In the genomic region with DNA sequence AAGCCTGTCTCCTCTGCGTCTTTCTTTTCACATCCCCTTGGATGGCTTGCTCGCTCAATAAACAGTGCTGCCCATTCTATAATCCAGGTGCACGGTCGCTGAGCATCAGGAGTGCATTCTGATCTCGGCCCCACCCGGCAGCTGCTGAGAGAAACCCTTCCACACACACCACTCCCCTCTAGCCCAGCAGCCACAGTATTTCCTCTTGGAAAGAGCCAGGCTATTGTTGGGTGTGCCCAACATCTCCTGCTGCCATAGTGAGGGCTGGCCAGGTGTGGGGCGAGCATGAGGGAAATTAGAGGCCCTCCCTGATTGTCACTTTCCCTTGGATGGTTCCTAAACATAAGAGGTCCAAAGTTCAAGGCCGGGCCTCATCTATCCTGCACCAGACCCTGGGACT, we compare ENCODE assay signal across 19 cellular contexts. TPM values are rescaled to one million over a fixed set of nuclear protein-coding genes. Genes with fewer than 3 reads are reported as not detected.
DNase-seq lines count a peak whose midpoint lies in the region; ATAC-seq and TF ChIP-seq lines count a peak whose summit lies in the region.
"Had no signal": no experiment of that assay in that cellular context is flagged by ENCODE, and none has a peak within 500 bp of the region (broad histone marks: within the 10 kb centered on the region; RNA-seq: fewer than 3 reads in every experiment).

No MANE protein-coding gene starts in this region.

- peaks cover 4% of the 10 kb centered on the region for H3K27me3 Mint-ChIP-seq in endodermal cell (ENCODE audit: insufficient read depth)
- H3K27me3 Mint-ChIP-seq: CD4-positive, alpha-beta T cell had no signal

- ATAC-seq in body of pancreas (no peak), GM18868 (IDR thresholded peaks at IDR 0.05; ENCODE audit: unreplicated experiment) (no peak)

- H3K9me3 Mint-ChIP-seq in endodermal cell = no peaks in the 10 kb centered on the region
- H3K9me3 Mint-ChIP-seq: CD4-positive, alpha-beta T cell had no signal

- H3K36me3 Mint-ChIP-seq in endodermal cell (ENCODE audit: low read depth) = no peaks in the 10 kb centered on the region

- TF ChIP-seq POLR2A in body of pancreas (IDR thresholded peaks at IDR 0.05) (no peak), tibial nerve (IDR thresholded peaks at IDR 0.05) (no peak)

- no peak overlapping the region for H3K4me3 ChIP-seq in endodermal cell (ENCODE audit: low read length)
- H3K4me3 ChIP-seq in body of pancreas = no peak overlapping the region
- no peak overlapping the region for H3K4me3 ChIP-seq in tibial nerve
- H3K4me3 ChIP-seq: K562, PC-9, SJCRH30 had no signal

- H3K9ac ChIP-seq in endodermal cell (ENCODE audit: extremely low read depth, low read length, poor library complexity, severe bottlenecking) = no peak overlapping the region

- TF ChIP-seq CTCF in endodermal cell (conservative IDR thresholded peaks at IDR 0.05) = no peak
- no peak for TF ChIP-seq CTCF in body of pancreas (IDR thresholded peaks at IDR 0.05)
- no peak for TF ChIP-seq CTCF in tibial nerve (IDR thresholded peaks at IDR 0.05)

- peaks cover 3% of the 10 kb centered on the region for H3K4me1 Mint-ChIP-seq in endodermal cell

- H3K9me3 ChIP-seq in endodermal cell (ENCODE audit: control insufficient read depth, low read length) (no peaks in the 10 kb centered on the region), body of pancreas (no peaks in the 10 kb centered on the region), tibial nerve (no peaks in the 10 kb centered on the region)
- H3K9me3 ChIP-seq: SJCRH30 had no signal

- H3K27ac ChIP-seq in endodermal cell (ENCODE audit: low read depth, low read length) (no peak overlapping the region), body of pancreas (no peak overlapping the region), tibial nerve (no peak overlapping the region)
- H3K27ac ChIP-seq: PC-9, SJCRH30 had no signal

- peak; percentile 53 for DNase-seq in NCI-H345 (lab: John Stamatoyannopoulos, UW)
- DNase-seq in NCI-H345 treated with DMSO at 0.1 percent for 48 hours (lab: John Stamatoyannopoulos, UW; ENCODE audit: unreplicated experiment) = no peak
- peak; percentile 40 to 44 for DNase-seq in NCI-H187 (lab: John Stamatoyannopoulos, UW)
- peak; percentile 13 for DNase-seq in endodermal cell
- no peak for DNase-seq in body of pancreas
- no peak for DNase-seq in tibial nerve (ENCODE audit: low spot score in 2 of 2)
- DNase-seq: Calu3; CD4-positive, alpha-beta T cell; DMS79 treated with DMSO at 0.1 percent for 48 hours; GOT3; NCI-H1092 treated with DMSO at 0.1 percent for 48 hours; NCI-H1930; NCI-H2171 treated with DMSO at 0.1 percent for 48 hours; NCI-H510A; PC-9; SJCRH30 had no signal

- no peaks in the 10 kb centered on the region for H3K4me1 ChIP-seq in endodermal cell (ENCODE audit: control insufficient read depth, insufficient read depth, low read length)
- peaks cover 5% of the 10 kb centered on the region for H3K4me1 ChIP-seq in body of pancreas
- H3K4me1 ChIP-seq in tibial nerve = peaks cover 0 to 6% (median 0%) of the 10 kb centered on the region in 4 donors
- H3K4me1 ChIP-seq: SJCRH30 had no signal

- H3K36me3 ChIP-seq in endodermal cell (ENCODE audit: control insufficient read depth, insufficient read depth, low read length) = no peaks in the 10 kb centered on the region
- no peaks in the 10 kb centered on the region for H3K36me3 ChIP-seq in body of pancreas (replicated peaks in 1 of 2; ENCODE audit: insufficient read depth in 1 of 2, low read depth in 2 of 2)
- no peaks in the 10 kb centered on the region for H3K36me3 ChIP-seq in tibial nerve
- H3K36me3 ChIP-seq: SJCRH30 had no signal

- no peak overlapping the region for H3K4me3 Mint-ChIP-seq in endodermal cell
- H3K4me3 Mint-ChIP-seq: CD4-positive, alpha-beta T cell had no signal

- no peak overlapping the region for H3K27ac Mint-ChIP-seq in endodermal cell
- H3K27ac Mint-ChIP-seq: CD4-positive, alpha-beta T cell had no signal

- TF ChIP-seq EP300 in tibial nerve (IDR thresholded peaks at IDR 0.05) = no peak

- intact Hi-C loops in body of pancreas (cut with DNase I) = loop anchor here (5.0 to 10.0 kb wide), 2 partner anchors 377 to 619 kb away; no protein-coding TSS in a partner anchor

- WGBS in endodermal cell (ENCODE audit: insufficient coverage in 1 of 2, insufficient read length in 1 of 2), 2 experiments = 71 to 91% methylated on average over 2 to 8 of the region's 8 CpGs
- WGBS in body of pancreas, 2 donors = 65 to 87% methylated on average over 8 of the region's 8 CpGs
- 85 to 95% methylated on average over 4 to 8 of the region's 8 CpGs for WGBS in tibial nerve, 2 donors

- H3K27me3 ChIP-seq in endodermal cell (ENCODE audit: control insufficient read depth, insufficient read depth, low read length, poor library complexity, severe bottlenecking) = no peaks in the 10 kb centered on the region
- no peaks in the 10 kb centered on the region for H3K27me3 ChIP-seq in body of pancreas
- H3K27me3 ChIP-seq in tibial nerve = no peaks in the 10 kb centered on the region
- H3K27me3 ChIP-seq: SJCRH30 had no signal

RNA-seq across cellular contexts. Expression of gene GPA33, which starts 24.7 kb away (rescaled TPM):
- total RNA-seq in endodermal cell (1 to 10 TPM in 1 of 2 donors, under 1 TPM in 1; 0.37 to 1.5 TPM), body of pancreas (1 to 10 TPM in 1 of 2 donors, not detected in 1; 1.6 TPM), tibial nerve (not detected)
- 2.2 TPM for polyA plus RNA-seq in endodermal cell (2013, experiment 1 of 2)
- 1.4 TPM for polyA plus RNA-seq in endodermal cell (2013, experiment 2 of 2)
- total RNA-seq: Calu3, PC-9 had no signal
- polyA plus RNA-seq: BJ, K562 had no signal

RNA-seq across cellular contexts. Expression of gene STYXL2, which starts 28.4 kb away (rescaled TPM):
- total RNA-seq in endodermal cell (1 to 10 TPM in 1 of 2 donors, under 1 TPM in 1; 0.99 to 5.2 TPM), body of pancreas (not detected), tibial nerve (under 1 TPM in 1 of 4 donors, not detected in 3; 0.22 TPM)
- polyA plus RNA-seq in endodermal cell (2013, experiment 1 of 2) = 0.21 TPM
- 0.17 TPM for polyA plus RNA-seq in endodermal cell (2013, experiment 2 of 2)
- total RNA-seq: Calu3; CD4-positive, alpha-beta T cell; K562; PC-9 had no signal
- polyA plus RNA-seq: BJ, K562 had no signal

Comparison
In these comparisons a context has a peak if more than half of its experiments do, and no peak if none do; other contexts are left out.
1. DNase-seq: peak in NCI-H345 (single experiment), NCI-H187 (2 of 2) and endodermal cell (single experiment); none in NCI-H345 treated with DMSO at 0.1 percent for 48 hours (single experiment), body of pancreas (0 of 4) and tibial nerve (0 of 2).